ENCODE assay signal across 7 cellular contexts in genomic region chr3:111978493-111978832, GRCh38. TPM values are rescaled to one million over a fixed set of nuclear protein-coding genes. Genes with fewer than 3 reads are reported as not detected.
DNase-seq lines count a peak whose midpoint lies in the region; ATAC-seq, FAIRE-seq and TF ChIP-seq lines count a peak whose summit lies in the region.

No MANE protein-coding gene starts in this region.

- H3K9ac ChIP-seq in IMR-90 (ENCODE audit: low read depth, low read length) (peak overlapping the region; percentile 51), kidney (ENCODE audit: low read length in 2 of 2) (peak overlapping the region; percentile 66 to 91)

- no peaks in the 10 kb centered on the region for H4K20me1 ChIP-seq in IMR-90 (ENCODE audit: insufficient read depth, low read length)

- peaks cover 12% of the 10 kb centered on the region for H3K36me3 Mint-ChIP-seq in activated naive CD8-positive, alpha-beta T cell treated with anti-CD3 and anti-CD28 coated beads, Interleukin-2, amount 10 ng/mL, durations not matched to agents 7 days and 5 days

- in situ Hi-C loops in IMR-90 (cut with MboI; ENCODE audit: low sequenced_read_pairs), result no loop called here

- H4K91ac ChIP-seq in IMR-90 (ENCODE audit: insufficient read depth, low read depth, low read length), result peak overlapping the region; percentile 64

- peak overlapping the region; percentile 96 for H2AFZ ChIP-seq in IMR-90 (replicated peaks; ENCODE audit: low read length, poor library complexity)

- dilution Hi-C loops in IMR-90 (cut with HindIII; ENCODE audit: low sequenced_read_pairs, unreplicated experiment), result no loop called here

- H3K4me2 ChIP-seq in IMR-90 (ENCODE audit: low read depth, low read length), result peak overlapping the region; percentile 71

- FAIRE-seq in kidney (lab: Jason Lieb, UNC), result no peak

- H3K79me1 ChIP-seq in IMR-90 (ENCODE audit: low read depth in 1 of 2, low read length in 2 of 2), result peaks cover 14 to 23% of the 10 kb centered on the region in 2 experiments

- H3K27ac ChIP-seq in IMR-90 (ENCODE audit: insufficient read depth, low read length), result peak overlapping the region; percentile 34
- peak overlapping the region; percentile 83 to 88 for H3K27ac ChIP-seq in kidney (ENCODE audit: low read depth in 2 of 2, low read length in 2 of 2)
- H3K27ac ChIP-seq in substantia nigra (ENCODE audit: low read depth, low read length, poor library complexity, severe bottlenecking), result peak overlapping the region; percentile 87

- H3K4me1 Mint-ChIP-seq in activated naive CD8-positive, alpha-beta T cell treated with anti-CD3 and anti-CD28 coated beads, Interleukin-2, amount 10 ng/mL, durations not matched to agents 7 days and 5 days, result peaks cover 28% of the 10 kb centered on the region

- H3K27me3 ChIP-seq in IMR-90 (ENCODE audit: control insufficient read depth, insufficient read depth, low read length), result no peaks in the 10 kb centered on the region

- H3K23ac ChIP-seq in IMR-90 (ENCODE audit: low read depth, low read length), result peak overlapping the region; percentile 29

- peak overlapping the region; percentile 69 for H4K5ac ChIP-seq in IMR-90 (ENCODE audit: low read depth, low read length)

- H3K9me1 ChIP-seq in IMR-90 (ENCODE audit: insufficient read depth, low read length), result no peaks in the 10 kb centered on the region

- no peak for TF ChIP-seq RAD21 in IMR-90 (IDR thresholded peaks at IDR 0.05; ENCODE audit: low read length)

- H3K4me1 ChIP-seq in IMR-90 (ENCODE audit: control insufficient read depth, insufficient read depth, low read length) (peaks cover 4% of the 10 kb centered on the region; the same call in 1 of the 2 replicates), kidney (ENCODE audit: control insufficient read depth in 1 of 2, insufficient read depth in 1 of 2, low read depth in 1 of 2, low read length in 2 of 2) (peaks cover 5 to 12% of the 10 kb centered on the region in 2 donors)

- no peak for ATAC-seq in IMR-90 (ENCODE audit: low read depth)
- no peak for ATAC-seq in activated naive CD8-positive, alpha-beta T cell treated with anti-CD3 and anti-CD28 coated beads, Interleukin-2, amount 10 ng/mL, durations not matched to agents 7 days and 5 days (ENCODE audit: low read depth)
- no peak for ATAC-seq in HG02610 (IDR thresholded peaks at IDR 0.05; ENCODE audit: unreplicated experiment)

- TF ChIP-seq CTCF in IMR-90 (conservative IDR thresholded peaks at IDR 0.05; ENCODE audit: low read depth, low read length) (no peak), kidney (IDR thresholded peaks at IDR 0.05; ENCODE audit: borderline replicate concordance, extremely low read depth, insufficient read depth) (no peak), GM10248 (IDR thresholded peaks at IDR 0.05; ENCODE audit: control extremely low read depth, extremely low read depth, low read depth, missing control alignments) (no peak)

- POLR2A ChIA-PET in IMR-90 (lab: Charles Lee; ENCODE audit: unreplicated experiment), result no interaction called here
- POLR2A ChIA-PET in activated naive CD8-positive, alpha-beta T cell treated with anti-CD3 and anti-CD28 coated beads, Interleukin-2, amount 10 ng/mL, durations not matched to agents 7 days and 5 days (lab: Charles Lee), result interaction anchor here (0.7 to 2.4 kb wide), 18 partner anchors 11 to 583 kb away, joined by 3 to 11 read pairs (median 4); partner anchors contain the start of genes ATG3, CD96 and SLC35A5
- POLR2A ChIA-PET in GM10248 (lab: Yijun Ruan, JAX), result interaction anchor here (0.6 to 1.4 kb wide), 4 partner anchors 11 to 16 kb away, joined by 3 read pairs; no protein-coding TSS in a partner anchor

- H3K36me3 ChIP-seq in IMR-90 (ENCODE audit: control insufficient read depth, insufficient read depth, low read length), result peaks cover 2% of the 10 kb centered on the region
- peaks cover 3 to 6% of the 10 kb centered on the region in 2 donors for H3K36me3 ChIP-seq in kidney (ENCODE audit: control insufficient read depth in 1 of 2, insufficient read depth in 2 of 2, low read length in 2 of 2)

- peak overlapping the region; percentile 80 for H3K4me3 ChIP-seq in IMR-90 (ENCODE audit: insufficient read depth, low read depth, low read length)
- H3K4me3 ChIP-seq in kidney (ENCODE audit: low read length in 2 of 2), result peak overlapping the region; percentile 92 to 96

- H3K27me3 Mint-ChIP-seq in activated naive CD8-positive, alpha-beta T cell treated with anti-CD3 and anti-CD28 coated beads, Interleukin-2, amount 10 ng/mL, durations not matched to agents 7 days and 5 days, result peaks cover 5% of the 10 kb centered on the region

- peak overlapping the region; percentile 81 for H3K4me3 Mint-ChIP-seq in activated naive CD8-positive, alpha-beta T cell treated with anti-CD3 and anti-CD28 coated beads, Interleukin-2, amount 10 ng/mL, durations not matched to agents 7 days and 5 days

- intact Hi-C loops in IMR-90 (cut with micrococcal nuclease) (no loop called here), kidney (cut with DNase I) (no loop called here)

- 0 out of 2 replicates have a peak overlapping the region, but pooled peaks have one; percentile 1 for H2BK20ac ChIP-seq in IMR-90 (ENCODE audit: low read depth, low read length)

- 8% methylated on average over 9 of the region's 17 CpGs; no CpG with 5 or more reads in 1 of the 2 experiments for WGBS in IMR-90 (ENCODE audit: extremely low coverage in 2 of 2, insufficient read length in 1 of 2), 2 experiments

- H2BK15ac ChIP-seq in IMR-90 (ENCODE audit: low read depth, low read length), result peak overlapping the region; percentile 67; the same call in 1 of the 3 replicates

- H3K56ac ChIP-seq in IMR-90 (ENCODE audit: extremely low read depth, insufficient read depth, low read length), result peak overlapping the region; percentile 53

- no TSS peak for BruUV-seq in IMR-90 (replicated peaks; lab: Mats Ljungman, UMichigan)

- H3K27ac Mint-ChIP-seq in activated naive CD8-positive, alpha-beta T cell treated with anti-CD3 and anti-CD28 coated beads, Interleukin-2, amount 10 ng/mL, durations not matched to agents 7 days and 5 days, result peak overlapping the region; percentile 91

- H3K9me3 ChIP-seq in IMR-90 (ENCODE audit: control insufficient read depth, insufficient read depth, low read length) (no peaks in the 10 kb centered on the region), kidney (ENCODE audit: control insufficient read depth in 1 of 2, low read length in 2 of 2) (no peaks in the 10 kb centered on the region)

- H2BK5ac ChIP-seq in IMR-90 (ENCODE audit: low read depth, low read length, poor library complexity, severe bottlenecking), result peak overlapping the region; percentile 3

- H2BK120ac ChIP-seq in IMR-90 (ENCODE audit: low read depth, low read length), result peak overlapping the region; percentile 36

- DNase-seq in IMR-90, result no peak
- DNase-seq in activated naive CD8-positive, alpha-beta T cell treated with anti-CD3 and anti-CD28 coated beads, Interleukin-2, amount 10 ng/mL, durations not matched to agents 7 days and 5 days, result no peak
- DNase-seq in kidney, result no peak
- no peak for DNase-seq in substantia nigra (lab: John Stamatoyannopoulos, UW)
- DNase-seq in NCI-H2196 (lab: John Stamatoyannopoulos, UW; ENCODE audit: unreplicated experiment), result no peak
- no peak for DNase-seq in GM10248 (ENCODE audit: extremely low spot score)

- H2AK9ac ChIP-seq in IMR-90 (replicated peaks; ENCODE audit: low read depth, low read length, poor library complexity), result no peak overlapping the region

- peak overlapping the region; percentile 0 for H3K14ac ChIP-seq in IMR-90 (replicated peaks; ENCODE audit: low read depth, low read length)

- peak overlapping the region; percentile 8; the same call in 1 of the 2 replicates for H3K18ac ChIP-seq in IMR-90 (ENCODE audit: low read depth, low read length)

- no peak for TF ChIP-seq POLR2A in IMR-90 (IDR thresholded peaks at IDR 0.05; ENCODE audit: low read depth, low read length)

- H3K9me3 Mint-ChIP-seq in activated naive CD8-positive, alpha-beta T cell treated with anti-CD3 and anti-CD28 coated beads, Interleukin-2, amount 10 ng/mL, durations not matched to agents 7 days and 5 days, result no peaks in the 10 kb centered on the region

- CTCF ChIA-PET in IMR-90 (lab: Yijun Ruan, JAX), result interaction anchor here (0.7 to 2.6 kb wide), 5 partner anchors 8 to 104 kb away, joined by 3 to 11 read pairs (median 4); no protein-coding TSS in a partner anchor
- CTCF ChIA-PET in GM10248 (lab: Yijun Ruan, JAX), result interaction anchor here (0.8 to 6.6 kb wide), 12 partner anchors 10 to 309 kb away, joined by 3 to 74 read pairs (median 6); partner anchors contain the start of gene TAGLN3

- peak overlapping the region; percentile 84 to 98 for H4K8ac ChIP-seq in IMR-90 (ENCODE audit: low read depth in 2 of 2, low read length in 2 of 2)

- 0 out of 2 replicates have a peak overlapping the region, but pooled peaks have one; percentile 31 for H2AK5ac ChIP-seq in IMR-90 (ENCODE audit: low read depth, low read length)

- H3K4ac ChIP-seq in IMR-90 (ENCODE audit: low read depth, low read length), result peak overlapping the region; percentile 76

TF ChIP-seq in IMR-90, 13 proteins besides CTCF, POLR2A, EP300 and RAD21 (continues in another document):
- TF ChIP-seq RFX5 (IDR thresholded peaks at IDR 0.05; ENCODE audit: low read depth, low read length), result no peak
- TF ChIP-seq SMC3 (IDR thresholded peaks at IDR 0.05; ENCODE audit: low read depth, low read length), result no peak

RNA-seq across cellular contexts. Expression of gene ABHD10, which starts 0.4 kb away (rescaled TPM):
- total RNA-seq in IMR-90 (2012; rRNA removed), result 53.9 and 57.2 TPM in 2 replicates
- 17.7 and 24.7 TPM in 2 replicates for polyA plus RNA-seq in IMR-90 (2012; rRNA removed)
- 6.3 and 8.0 TPM in 2 replicates for polyA plus RNA-seq in IMR-90 (2012; cell fraction: cytosol; rRNA removed)
- polyA plus RNA-seq in IMR-90 (2012; cell fraction: nucleus; rRNA removed; ENCODE audit: low replicate concordance), result 6.5 and 16.2 TPM in 2 replicates
- 10 to 100 TPM; 39.4 to 40.4 TPM for total RNA-seq in activated naive CD8-positive, alpha-beta T cell treated with anti-CD3 and anti-CD28 coated beads, Interleukin-2, amount 10 ng/mL, durations not matched to agents 7 days and 5 days
- total RNA-seq in kidney, result 30.9 TPM
- polyA plus RNA-seq in kidney (ENCODE audit: insufficient read depth, low read depth, low replicate concordance), result 53.2 TPM

RNA-seq across cellular contexts. Expression of gene TAGLN3, which starts 20.3 kb away (rescaled TPM):
- 3.2 and 3.6 TPM in 2 replicates for total RNA-seq in IMR-90 (2012; rRNA removed)
- 7.7 TPM in 2 replicates for polyA plus RNA-seq in IMR-90 (2012; rRNA removed)
- 2.9 and 5.0 TPM in 2 replicates for polyA plus RNA-seq in IMR-90 (2012; cell fraction: cytosol; rRNA removed)
- polyA plus RNA-seq in IMR-90 (2012; cell fraction: nucleus; rRNA removed; ENCODE audit: low replicate concordance), result 3.5 and 4.2 TPM in 2 replicates
- not detected for total RNA-seq in activated naive CD8-positive, alpha-beta T cell treated with anti-CD3 and anti-CD28 coated beads, Interleukin-2, amount 10 ng/mL, durations not matched to agents 7 days and 5 days
- total RNA-seq in kidney, result 0.79 TPM
- polyA plus RNA-seq in kidney (ENCODE audit: insufficient read depth, low read depth, low replicate concordance), result 5.7 TPM

RNA-seq across cellular contexts. Expression of gene TMPRSS7, which starts 56.1 kb away (rescaled TPM):
- total RNA-seq in IMR-90 (2012; rRNA removed) (not detected in 2 replicates), kidney (not detected)
- polyA plus RNA-seq in IMR-90 (2012; rRNA removed) (0.07 TPM in 1 of 2 replicates, not detected in the other), kidney (ENCODE audit: insufficient read depth, low read depth, low replicate concordance) (not detected)
- 0.02 TPM in 1 of 2 replicates, not detected in the other for polyA plus RNA-seq in IMR-90 (2012; cell fraction: cytosol; rRNA removed)
- 0.05 and 0.09 TPM in 2 replicates for polyA plus RNA-seq in IMR-90 (2012; cell fraction: nucleus; rRNA removed; ENCODE audit: low replicate concordance)
- total RNA-seq in activated naive CD8-positive, alpha-beta T cell treated with anti-CD3 and anti-CD28 coated beads, Interleukin-2, amount 10 ng/mL, durations not matched to agents 7 days and 5 days, result not detected

Comparison
In these comparisons a context has a peak if more than half of its experiments do, and no peak if none do; other contexts are left out.
1. H3K27ac ChIP-seq: peak in every context shown above with its lines; median percentile 87 in substantia nigra; 86 in kidney; 34 in IMR-90.